ENCODE assay signal across 1 cellular context in genomic region chr4:7048642-7049041, GRCh38.
TF ChIP-seq lines count a peak whose summit lies in the region.

No MANE protein-coding gene starts in this region.

TF ChIP-seq in GM23338, 12 proteins besides CTCF, POLR2A, EP300 and RAD21 (continued from another document):
- no peak for TF ChIP-seq ZNF462 (CRISPR knock-in tag; IDR thresholded peaks at IDR 0.05)
- TF ChIP-seq REST (IDR thresholded peaks at IDR 0.05; ENCODE audit: unreplicated experiment), result no peak
- TF ChIP-seq NANOG (IDR thresholded peaks at IDR 0.05; ENCODE audit: borderline replicate concordance), result no peak
- TF ChIP-seq EZH2 (IDR thresholded peaks at IDR 0.05; ENCODE audit: low read depth, unreplicated experiment), result no peak
- TF ChIP-seq ETS1 (IDR thresholded peaks at IDR 0.05), result no peak
